In genomic region chr10:51141015-51141414, GRCh38 we compare ENCODE assay signal across 1 cellular context.
TF ChIP-seq lines count a peak whose summit lies in the region.

No MANE protein-coding gene starts in this region.

TF ChIP-seq in SK-N-SH, 30 proteins besides CTCF, POLR2A, EP300 and RAD21 (continued from another document):
- TF ChIP-seq, protein P1, sequence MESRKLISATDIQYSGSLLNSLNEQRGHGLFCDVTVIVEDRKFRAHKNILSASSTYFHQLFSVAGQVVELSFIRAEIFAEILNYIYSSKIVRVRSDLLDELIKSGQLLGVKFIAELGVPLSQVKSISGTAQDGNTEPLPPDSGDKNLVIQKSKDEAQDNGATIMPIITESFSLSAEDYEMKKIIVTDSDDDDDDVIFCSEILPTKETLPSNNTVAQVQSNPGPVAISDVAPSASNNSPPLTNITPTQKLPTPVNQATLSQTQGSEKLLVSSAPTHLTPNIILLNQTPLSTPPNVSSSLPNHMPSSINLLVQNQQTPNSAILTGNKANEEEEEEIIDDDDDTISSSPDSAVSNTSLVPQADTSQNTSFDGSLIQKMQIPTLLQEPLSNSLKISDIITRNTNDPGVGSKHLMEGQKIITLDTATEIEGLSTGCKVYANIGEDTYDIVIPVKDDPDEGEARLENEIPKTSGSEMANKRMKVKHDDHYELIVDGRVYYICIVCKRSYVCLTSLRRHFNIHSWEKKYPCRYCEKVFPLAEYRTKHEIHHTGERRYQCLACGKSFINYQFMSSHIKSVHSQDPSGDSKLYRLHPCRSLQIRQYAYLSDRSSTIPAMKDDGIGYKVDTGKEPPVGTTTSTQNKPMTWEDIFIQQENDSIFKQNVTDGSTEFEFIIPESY (IDR thresholded peaks at IDR 0.05; ENCODE audit: borderline replicate concordance, low read depth), result no peak
- no peak for TF ChIP-seq JUND (IDR thresholded peaks at IDR 0.05)
- TF ChIP-seq MXI1 (IDR thresholded peaks at IDR 0.05; ENCODE audit: low read depth, low read length), result no peak
- TF ChIP-seq RXRA (IDR thresholded peaks at IDR 0.05; ENCODE audit: borderline replicate concordance, low read depth), result no peak
- TF ChIP-seq ELF1 (IDR thresholded peaks at IDR 0.05), result no peak
- no peak for TF ChIP-seq NFIC (IDR thresholded peaks at IDR 0.05; ENCODE audit: borderline replicate concordance)
- TF ChIP-seq NRF1 (IDR thresholded peaks at IDR 0.05; ENCODE audit: low read depth, low read length), result no peak
- TF ChIP-seq POLR2AphosphoS5 (IDR thresholded peaks at IDR 0.05; ENCODE audit: low read depth, low read length), result no peak
